In the genomic region with DNA sequence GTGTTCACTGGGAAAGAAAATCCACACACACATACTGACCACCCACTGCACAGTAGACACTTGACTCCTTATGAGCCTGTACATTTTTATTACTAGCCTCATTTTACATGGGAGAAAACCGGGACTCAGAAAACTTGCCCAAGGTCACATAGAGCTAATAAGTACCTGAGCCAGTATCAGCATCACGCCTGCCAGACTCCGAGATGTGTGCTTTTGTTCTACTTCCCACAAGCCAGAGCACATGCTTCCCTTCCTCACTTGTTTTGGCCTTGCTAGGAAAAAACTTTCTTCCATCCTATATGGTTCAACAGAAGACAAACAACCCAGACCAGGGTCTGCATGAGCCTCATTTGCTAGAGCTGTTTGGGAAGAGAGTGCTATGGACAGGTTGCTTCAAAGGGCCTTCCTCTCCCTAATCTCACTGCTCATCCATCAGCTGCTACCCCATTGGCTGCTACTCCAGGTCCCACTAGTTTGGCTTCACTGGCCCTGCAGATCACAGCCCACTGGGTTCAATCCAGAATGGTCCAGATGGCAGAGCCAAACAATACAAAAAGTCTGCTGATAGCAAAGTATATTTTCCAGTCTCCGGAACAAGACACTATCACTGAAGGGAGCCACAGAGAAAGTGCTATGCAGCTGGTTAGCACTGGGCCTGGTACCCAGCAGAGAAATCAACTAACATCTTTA, we compare ENCODE assay signal across 1 cellular context.
TF ChIP-seq lines count a peak whose summit lies in the region.

No MANE protein-coding gene starts in this region.

TF ChIP-seq in HepG2, 621 proteins besides CTCF, POLR2A, EP300 and RAD21 (continued from another document and continues in another):
- TF ChIP-seq, protein P1, sequence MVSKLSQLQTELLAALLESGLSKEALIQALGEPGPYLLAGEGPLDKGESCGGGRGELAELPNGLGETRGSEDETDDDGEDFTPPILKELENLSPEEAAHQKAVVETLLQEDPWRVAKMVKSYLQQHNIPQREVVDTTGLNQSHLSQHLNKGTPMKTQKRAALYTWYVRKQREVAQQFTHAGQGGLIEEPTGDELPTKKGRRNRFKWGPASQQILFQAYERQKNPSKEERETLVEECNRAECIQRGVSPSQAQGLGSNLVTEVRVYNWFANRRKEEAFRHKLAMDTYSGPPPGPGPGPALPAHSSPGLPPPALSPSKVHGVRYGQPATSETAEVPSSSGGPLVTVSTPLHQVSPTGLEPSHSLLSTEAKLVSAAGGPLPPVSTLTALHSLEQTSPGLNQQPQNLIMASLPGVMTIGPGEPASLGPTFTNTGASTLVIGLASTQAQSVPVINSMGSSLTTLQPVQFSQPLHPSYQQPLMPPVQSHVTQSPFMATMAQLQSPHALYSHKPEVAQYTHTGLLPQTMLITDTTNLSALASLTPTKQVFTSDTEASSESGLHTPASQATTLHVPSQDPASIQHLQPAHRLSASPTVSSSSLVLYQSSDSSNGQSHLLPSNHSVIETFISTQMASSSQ (IDR thresholded peaks at IDR 0.05; ENCODE audit: low read depth), result no peak
- TF ChIP-seq, protein P1 (CRISPR knock-in tag; IDR thresholded peaks at IDR 0.05; ENCODE audit: borderline replicate concordance), result 0 out of 2 replicates have a peak, but pooled peaks have one; percentile 23
- TF ChIP-seq TEAD3 (CRISPR knock-in tag; optimal IDR thresholded peaks at IDR 0.05; ENCODE audit: borderline replicate concordance) (no peak), ZNF274 (CRISPR knock-in tag; IDR thresholded peaks at IDR 0.05) (no peak), NFAT5 (CRISPR knock-in tag; IDR thresholded peaks at IDR 0.05) (no peak), ZNF589 (CRISPR knock-in tag; conservative IDR thresholded peaks at IDR 0.05) (0 out of 2 replicates have a peak, but pooled peaks have one; percentile 15), THAP7 (CRISPR knock-in tag; IDR thresholded peaks at IDR 0.05) (no peak), PPARG (CRISPR knock-in tag; conservative IDR thresholded peaks at IDR 0.05) (no peak), SALL1 (CRISPR knock-in tag; IDR thresholded peaks at IDR 0.05) (0 out of 2 replicates have a peak, but pooled peaks have one; percentile 15), ZNF607 (CRISPR knock-in tag; IDR thresholded peaks at IDR 0.05; ENCODE audit: borderline replicate concordance) (no peak), ZNF24 (IDR thresholded peaks at IDR 0.05) (no peak), ZNF30 (CRISPR knock-in tag; IDR thresholded peaks at IDR 0.05) (no peak), ZNF792 (CRISPR knock-in tag; IDR thresholded peaks at IDR 0.05) (no peak), STAT5B (CRISPR knock-in tag; IDR thresholded peaks at IDR 0.05) (no peak), NRL (CRISPR knock-in tag; IDR thresholded peaks at IDR 0.05; ENCODE audit: borderline replicate concordance) (no peak), TBX2 (CRISPR knock-in tag; IDR thresholded peaks at IDR 0.05; ENCODE audit: borderline replicate concordance) (no peak), CREB3 (CRISPR knock-in tag; IDR thresholded peaks at IDR 0.05) (no peak), ZNF83 (CRISPR knock-in tag; IDR thresholded peaks at IDR 0.05; ENCODE audit: borderline replicate concordance) (no peak), ZBTB38 (CRISPR knock-in tag; IDR thresholded peaks at IDR 0.05) (no peak), ATF4 (CRISPR knock-in tag; IDR thresholded peaks at IDR 0.05) (no peak), ZFYVE20 (CRISPR knock-in tag; IDR thresholded peaks at IDR 0.05; ENCODE audit: borderline replicate concordance, low read depth) (no peak), RARA (CRISPR knock-in tag; IDR thresholded peaks at IDR 0.05) (no peak), KDM5A (IDR thresholded peaks at IDR 0.05; ENCODE audit: borderline replicate concordance, low read length) (no peak), ZNF382 (CRISPR knock-in tag; IDR thresholded peaks at IDR 0.05; ENCODE audit: borderline replicate concordance) (no peak), ZFP82 (CRISPR knock-in tag; IDR thresholded peaks at IDR 0.05; ENCODE audit: borderline replicate concordance) (no peak), HNRNPK (IDR thresholded peaks at IDR 0.05; ENCODE audit: low read depth, low read length, poor library complexity, severe bottlenecking) (no peak), SNAPC2 (CRISPR knock-in tag; IDR thresholded peaks at IDR 0.05) (no peak), ZNF317 (CRISPR knock-in tag; IDR thresholded peaks at IDR 0.05) (no peak), ZNF441 (CRISPR knock-in tag; IDR thresholded peaks at IDR 0.05; ENCODE audit: borderline replicate concordance) (no peak), MTA3 (CRISPR knock-in tag; IDR thresholded peaks at IDR 0.05) (no peak), REXO4 (CRISPR knock-in tag; IDR thresholded peaks at IDR 0.05; ENCODE audit: borderline replicate concordance) (no peak), ZNF678 (CRISPR knock-in tag; IDR thresholded peaks at IDR 0.05) (no peak), ZNF691 (CRISPR knock-in tag; IDR thresholded peaks at IDR 0.05; ENCODE audit: borderline replicate concordance, low read depth) (no peak), ZNF432 (CRISPR knock-in tag; IDR thresholded peaks at IDR 0.05; ENCODE audit: borderline replicate concordance) (no peak), NFKB2 (CRISPR knock-in tag; IDR thresholded peaks at IDR 0.05; ENCODE audit: borderline replicate concordance) (no peak), ZNF510 (CRISPR knock-in tag; IDR thresholded peaks at IDR 0.05; ENCODE audit: low read depth) (no peak), EZH2 (conservative IDR thresholded peaks at IDR 0.05; ENCODE audit: low read depth, low read length) (no peak), ZNF713 (CRISPR knock-in tag; IDR thresholded peaks at IDR 0.05) (no peak), ZNF660 (CRISPR knock-in tag; IDR thresholded peaks at IDR 0.05; ENCODE audit: borderline replicate concordance, low read depth) (no peak), ZNF12 (CRISPR knock-in tag; IDR thresholded peaks at IDR 0.05) (0 out of 2 replicates have a peak, but pooled peaks have one; percentile 48)
- TF ChIP-seq, protein P2, sequence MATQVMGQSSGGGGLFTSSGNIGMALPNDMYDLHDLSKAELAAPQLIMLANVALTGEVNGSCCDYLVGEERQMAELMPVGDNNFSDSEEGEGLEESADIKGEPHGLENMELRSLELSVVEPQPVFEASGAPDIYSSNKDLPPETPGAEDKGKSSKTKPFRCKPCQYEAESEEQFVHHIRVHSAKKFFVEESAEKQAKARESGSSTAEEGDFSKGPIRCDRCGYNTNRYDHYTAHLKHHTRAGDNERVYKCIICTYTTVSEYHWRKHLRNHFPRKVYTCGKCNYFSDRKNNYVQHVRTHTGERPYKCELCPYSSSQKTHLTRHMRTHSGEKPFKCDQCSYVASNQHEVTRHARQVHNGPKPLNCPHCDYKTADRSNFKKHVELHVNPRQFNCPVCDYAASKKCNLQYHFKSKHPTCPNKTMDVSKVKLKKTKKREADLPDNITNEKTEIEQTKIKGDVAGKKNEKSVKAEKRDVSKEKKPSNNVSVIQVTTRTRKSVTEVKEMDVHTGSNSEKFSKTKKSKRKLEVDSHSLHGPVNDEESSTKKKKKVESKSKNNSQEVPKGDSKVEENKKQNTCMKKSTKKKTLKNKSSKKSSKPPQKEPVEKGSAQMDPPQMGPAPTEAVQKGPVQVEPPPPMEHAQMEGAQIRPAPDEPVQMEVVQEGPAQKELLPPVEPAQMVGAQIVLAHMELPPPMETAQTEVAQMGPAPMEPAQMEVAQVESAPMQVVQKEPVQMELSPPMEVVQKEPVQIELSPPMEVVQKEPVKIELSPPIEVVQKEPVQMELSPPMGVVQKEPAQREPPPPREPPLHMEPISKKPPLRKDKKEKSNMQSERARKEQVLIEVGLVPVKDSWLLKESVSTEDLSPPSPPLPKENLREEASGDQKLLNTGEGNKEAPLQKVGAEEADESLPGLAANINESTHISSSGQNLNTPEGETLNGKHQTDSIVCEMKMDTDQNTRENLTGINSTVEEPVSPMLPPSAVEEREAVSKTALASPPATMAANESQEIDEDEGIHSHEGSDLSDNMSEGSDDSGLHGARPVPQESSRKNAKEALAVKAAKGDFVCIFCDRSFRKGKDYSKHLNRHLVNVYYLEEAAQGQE (IDR thresholded peaks at IDR 0.05; ENCODE audit: borderline replicate concordance in 1 of 2, low read depth in 1 of 2, low read length in 2 of 2), result no peak
